16 cellular contexts compared by ENCODE assay signal in genomic region chr2:113184531-113185230, GRCh38. TPM values are rescaled to one million over a fixed set of nuclear protein-coding genes. Genes with fewer than 3 reads are reported as not detected.
DNase-seq lines count a peak whose midpoint lies in the region; ATAC-seq lines count a peak whose summit lies in the region.
"Had no signal": no experiment of that assay in that cellular context is flagged by ENCODE, and none has a peak within 500 bp of the region (broad histone marks: within the 10 kb centered on the region; RNA-seq: fewer than 3 reads in every experiment).

No MANE protein-coding gene starts in this region.

- peak overlapping the region; percentile 74 for H3K27ac Mint-ChIP-seq in activated T-cell treated with anti-CD3 and anti-CD28 coated beads, Interleukin-2, amount 50 U/mL, for 24 hours
- H3K27ac Mint-ChIP-seq in activated CD4-positive, alpha-beta memory T cell treated with anti-CD3 and anti-CD28 coated beads for 36 hours = peak overlapping the region; percentile 25
- peak overlapping the region; percentile 58 to 95 (median 86) for H3K27ac Mint-ChIP-seq in immature natural killer cell
- H3K27ac Mint-ChIP-seq in stimulated activated naive B cell treated with anti-CD40 and anti-IgM and Interleukin-4, amounts not matched to agents 10 μg/mL and 1 μg/mL and 100 μg/mL, for 72 hours = peak overlapping the region; percentile 25
- H3K27ac Mint-ChIP-seq: GM23338 had no signal

- H3K27me3 Mint-ChIP-seq in activated T-cell treated with anti-CD3 and anti-CD28 coated beads, Interleukin-2, amount 50 U/mL, for 24 hours = no peaks in the 10 kb centered on the region
- no peaks in the 10 kb centered on the region for H3K27me3 Mint-ChIP-seq in activated CD4-positive, alpha-beta memory T cell treated with anti-CD3 and anti-CD28 coated beads for 36 hours
- peaks cover 2 to 4% (median 3%) of the 10 kb centered on the region in 3 donors for H3K27me3 Mint-ChIP-seq in immature natural killer cell (ENCODE audit: low read depth in 3 of 3)
- H3K27me3 Mint-ChIP-seq in stimulated activated naive B cell treated with anti-CD40 and anti-IgM and Interleukin-4, amounts not matched to agents 10 μg/mL and 1 μg/mL and 100 μg/mL, for 72 hours = no peaks in the 10 kb centered on the region

- CTCF ChIA-PET in activated CD4-positive, alpha-beta memory T cell treated with anti-CD3 and anti-CD28 coated beads for 36 hours (lab: Charles Lee) = interaction anchor here (1.4 to 5.2 kb wide), 3 partner anchors 10 to 186 kb away, joined by 3 to 56 read pairs (median 6); no protein-coding TSS in a partner anchor

- no peak for ATAC-seq in stimulated activated naive B cell treated with anti-CD40 and anti-IgM and Interleukin-4, amounts not matched to agents 10 μg/mL and 1 μg/mL and 100 μg/mL, for 72 hours (replicated peaks)
- ATAC-seq in HG02885 (IDR thresholded peaks at IDR 0.05; ENCODE audit: poor library complexity, unreplicated experiment) = no peak
- ATAC-seq in GM21515 (IDR thresholded peaks at IDR 0.05; ENCODE audit: unreplicated experiment) = no peak
- ATAC-seq: esophagus mucosa, GM23338 had no signal

- H3K4me1 Mint-ChIP-seq in activated T-cell treated with anti-CD3 and anti-CD28 coated beads, Interleukin-2, amount 50 U/mL, for 24 hours (ENCODE audit: low read depth) = peaks cover 85% of the 10 kb centered on the region
- peaks cover 83% of the 10 kb centered on the region for H3K4me1 Mint-ChIP-seq in activated CD4-positive, alpha-beta memory T cell treated with anti-CD3 and anti-CD28 coated beads for 36 hours (ENCODE audit: low read depth)
- H3K4me1 Mint-ChIP-seq in immature natural killer cell = peaks cover 84 to 94% of the 10 kb centered on the region in 2 donors
- H3K4me1 Mint-ChIP-seq in stimulated activated naive B cell treated with anti-CD40 and anti-IgM and Interleukin-4, amounts not matched to agents 10 μg/mL and 1 μg/mL and 100 μg/mL, for 72 hours = peaks cover 57 to 94% of the 10 kb centered on the region in 2 donors

- POLR2A ChIA-PET in activated CD4-positive, alpha-beta memory T cell treated with anti-CD3 and anti-CD28 coated beads for 36 hours (lab: Charles Lee) = interaction anchor here (1.8 kb wide), 1 partner anchor 10 kb away, joined by 10 read pairs; the partner anchor contains the start of gene PSD4

- H3K36me3 Mint-ChIP-seq in activated T-cell treated with anti-CD3 and anti-CD28 coated beads, Interleukin-2, amount 50 U/mL, for 24 hours (ENCODE audit: low read depth) = peaks cover 93% of the 10 kb centered on the region
- H3K36me3 Mint-ChIP-seq in activated CD4-positive, alpha-beta memory T cell treated with anti-CD3 and anti-CD28 coated beads for 36 hours = peaks cover 57% of the 10 kb centered on the region
- peaks cover 7 to 27% (median 22%) of the 10 kb centered on the region in 3 donors for H3K36me3 Mint-ChIP-seq in immature natural killer cell
- H3K36me3 Mint-ChIP-seq in stimulated activated naive B cell treated with anti-CD40 and anti-IgM and Interleukin-4, amounts not matched to agents 10 μg/mL and 1 μg/mL and 100 μg/mL, for 72 hours = peaks cover 39 to 65% of the 10 kb centered on the region in 2 donors

- DNase-seq in activated T-cell treated with anti-CD3 and anti-CD28 coated beads, Interleukin-2, amount 50 U/mL, for 24 hours = peak; percentile 28
- DNase-seq in activated T-cell treated with anti-CD3 and anti-CD28 coated beads for 4 hours = no peak
- DNase-seq in activated CD4-positive, alpha-beta memory T cell treated with anti-CD3 and anti-CD28 coated beads for 36 hours = no peak
- no peak for DNase-seq in immature natural killer cell
- no peak for DNase-seq in stimulated activated naive B cell treated with anti-CD40 and anti-IgM and Interleukin-4, amounts not matched to agents 10 μg/mL and 1 μg/mL and 100 μg/mL, for 72 hours
- no peak for DNase-seq in activated CD4-positive, CD25-positive, alpha-beta regulatory T cell treated with anti-CD3 and anti-CD28 coated beads, Interleukin-2, amount 50 U/mL, for 72 hours
- DNase-seq: DND-41, MM.1S, NCI-H1694 treated with DMSO at 0.1 percent for 48 hours, NCI-H446 treated with DMSO at 0.1 percent for 48 hours, SW 1271 had no signal

- no peaks in the 10 kb centered on the region for H3K9me3 Mint-ChIP-seq in activated T-cell treated with anti-CD3 and anti-CD28 coated beads, Interleukin-2, amount 50 U/mL, for 24 hours
- no peaks in the 10 kb centered on the region for H3K9me3 Mint-ChIP-seq in activated CD4-positive, alpha-beta memory T cell treated with anti-CD3 and anti-CD28 coated beads for 36 hours
- H3K9me3 Mint-ChIP-seq in immature natural killer cell = no peaks in the 10 kb centered on the region
- no peaks in the 10 kb centered on the region for H3K9me3 Mint-ChIP-seq in stimulated activated naive B cell treated with anti-CD40 and anti-IgM and Interleukin-4, amounts not matched to agents 10 μg/mL and 1 μg/mL and 100 μg/mL, for 72 hours
- H3K9me3 Mint-ChIP-seq: GM23338 had no signal

- intact Hi-C loops in activated CD4-positive, alpha-beta memory T cell treated with anti-CD3 and anti-CD28 coated beads for 36 hours (cut with micrococcal nuclease) = no loop called here

- peak overlapping the region; percentile 42 for H3K4me3 Mint-ChIP-seq in activated T-cell treated with anti-CD3 and anti-CD28 coated beads, Interleukin-2, amount 50 U/mL, for 24 hours
- H3K4me3 Mint-ChIP-seq in activated CD4-positive, alpha-beta memory T cell treated with anti-CD3 and anti-CD28 coated beads for 36 hours = no peak overlapping the region
- peak overlapping the region in 4 of 5 donors; percentile 24 to 75 (median 48) for H3K4me3 Mint-ChIP-seq in immature natural killer cell
- no peak overlapping the region for H3K4me3 Mint-ChIP-seq in stimulated activated naive B cell treated with anti-CD40 and anti-IgM and Interleukin-4, amounts not matched to agents 10 μg/mL and 1 μg/mL and 100 μg/mL, for 72 hours
- H3K4me3 Mint-ChIP-seq: GM23338 had no signal

RNA-seq across cellular contexts. Expression of gene PSD4, which starts 10.9 kb away (rescaled TPM):
- 100 to 1,000 TPM; 156 to 170 TPM for total RNA-seq in activated CD4-positive, alpha-beta memory T cell treated with anti-CD3 and anti-CD28 coated beads for 36 hours
- polyA plus RNA-seq in immature natural killer cell = 10 to 100 TPM; 17.0 to 72.3 (median 20.6) TPM

RNA-seq across cellular contexts. Expression of gene IL1RN, which starts 57.3 kb away (rescaled TPM):
- total RNA-seq in activated CD4-positive, alpha-beta memory T cell treated with anti-CD3 and anti-CD28 coated beads for 36 hours = 10 to 100 TPM in 1 of 2 experiments, 1 to 10 TPM in 1; 9.8 to 10.5 TPM
- 1 to 10 TPM in 2 of 3 donors, under 1 TPM in 1; 0.44 to 2.3 (median 1.9) TPM for polyA plus RNA-seq in immature natural killer cell
- total RNA-seq: dermis microvascular lymphatic vessel endothelial cell, GM23338 had no signal
- polyA plus RNA-seq: GM23338 had no signal

Comparison
In these comparisons a context has a peak if more than half of its experiments do, and no peak if none do; other contexts are left out.
1. H3K27ac Mint-ChIP-seq: peak in every context shown above with its lines; median percentile 86 in immature natural killer cell; 74 in activated T-cell treated with anti-CD3 and anti-CD28 coated beads, Interleukin-2, amount 50 U/mL, for 24 hours; 25 in activated CD4-positive, alpha-beta memory T cell treated with anti-CD3 and anti-CD28 coated beads for 36 hours; 25 in stimulated activated naive B cell treated with anti-CD40 and anti-IgM and Interleukin-4, amounts not matched to agents 10 μg/mL and 1 μg/mL and 100 μg/mL, for 72 hours.
2. H3K4me3 Mint-ChIP-seq: peak in activated T-cell treated with anti-CD3 and anti-CD28 coated beads, Interleukin-2, amount 50 U/mL, for 24 hours (single experiment) and immature natural killer cell (4 of 5); none in activated CD4-positive, alpha-beta memory T cell treated with anti-CD3 and anti-CD28 coated beads for 36 hours (single experiment) and stimulated activated naive B cell treated with anti-CD40 and anti-IgM and Interleukin-4, amounts not matched to agents 10 μg/mL and 1 μg/mL and 100 μg/mL, for 72 hours (0 of 2).